ENCODE assay signal across 3 cellular contexts in genomic region chr7:117759950-117760640, GRCh38.
TF ChIP-seq lines count a peak whose summit lies in the region.

No MANE protein-coding gene starts in this region.

TF ChIP-seq in A549, 52 proteins besides CTCF, POLR2A, EP300 and RAD21 (continued from another document):
- TF ChIP-seq NFE2L2 (conservative IDR thresholded peaks at IDR 0.05; ENCODE audit: low read length) (0 out of 2 replicates have a peak, but pooled peaks have one; percentile 20), ESRRA (IDR thresholded peaks at IDR 0.05; ENCODE audit: borderline replicate concordance, low read length) (no peak), HOXB5 (CRISPR knock-in tag; IDR thresholded peaks at IDR 0.05) (no peak), CEBPB (IDR thresholded peaks at IDR 0.05) (no peak)

TF ChIP-seq in IMR-90, 13 proteins besides CTCF, POLR2A, EP300 and RAD21:
- TF ChIP-seq, protein P1, sequence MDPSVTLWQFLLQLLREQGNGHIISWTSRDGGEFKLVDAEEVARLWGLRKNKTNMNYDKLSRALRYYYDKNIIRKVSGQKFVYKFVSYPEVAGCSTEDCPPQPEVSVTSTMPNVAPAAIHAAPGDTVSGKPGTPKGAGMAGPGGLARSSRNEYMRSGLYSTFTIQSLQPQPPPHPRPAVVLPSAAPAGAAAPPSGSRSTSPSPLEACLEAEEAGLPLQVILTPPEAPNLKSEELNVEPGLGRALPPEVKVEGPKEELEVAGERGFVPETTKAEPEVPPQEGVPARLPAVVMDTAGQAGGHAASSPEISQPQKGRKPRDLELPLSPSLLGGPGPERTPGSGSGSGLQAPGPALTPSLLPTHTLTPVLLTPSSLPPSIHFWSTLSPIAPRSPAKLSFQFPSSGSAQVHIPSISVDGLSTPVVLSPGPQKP (IDR thresholded peaks at IDR 0.05; ENCODE audit: borderline replicate concordance, low read depth, low read length), result no peak
- no peak for TF ChIP-seq FOS (IDR thresholded peaks at IDR 0.05; ENCODE audit: low read depth, low read length)
- TF ChIP-seq, protein P2, sequence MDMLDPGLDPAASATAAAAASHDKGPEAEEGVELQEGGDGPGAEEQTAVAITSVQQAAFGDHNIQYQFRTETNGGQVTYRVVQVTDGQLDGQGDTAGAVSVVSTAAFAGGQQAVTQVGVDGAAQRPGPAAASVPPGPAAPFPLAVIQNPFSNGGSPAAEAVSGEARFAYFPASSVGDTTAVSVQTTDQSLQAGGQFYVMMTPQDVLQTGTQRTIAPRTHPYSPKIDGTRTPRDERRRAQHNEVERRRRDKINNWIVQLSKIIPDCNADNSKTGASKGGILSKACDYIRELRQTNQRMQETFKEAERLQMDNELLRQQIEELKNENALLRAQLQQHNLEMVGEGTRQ (IDR thresholded peaks at IDR 0.05; ENCODE audit: low read depth, low read length), result no peak
- TF ChIP-seq CEBPB (IDR thresholded peaks at IDR 0.05; ENCODE audit: low read depth, low read length), result no peak

TF ChIP-seq in K562, 482 proteins besides CTCF, POLR2A, EP300 and RAD21 (continued from another document and continues in another):
- TF ChIP-seq STAT5A (IDR thresholded peaks at IDR 0.05; ENCODE audit: borderline replicate concordance, low read length), result no peak
- TF ChIP-seq NRF1 (conservative IDR thresholded peaks at IDR 0.05 in 1 of 2, IDR thresholded peaks at IDR 0.05 in 1 of 2), result no peak
- TF ChIP-seq ZNF253 (CRISPR knock-in tag; conservative IDR thresholded peaks at IDR 0.05), result no peak
- peak; percentile 76 for TF ChIP-seq NFE2 (IDR thresholded peaks at IDR 0.05; ENCODE audit: low read depth)
- TF ChIP-seq TAF7 (tag; IDR thresholded peaks at IDR 0.05), result no peak
- no peak for TF ChIP-seq ELF4 (CRISPR knock-in tag; IDR thresholded peaks at IDR 0.05)
- no peak for TF ChIP-seq TCF3 (CRISPR knock-in tag; IDR thresholded peaks at IDR 0.05)
- TF ChIP-seq BACH1 (tag; IDR thresholded peaks at IDR 0.05), result no peak
- TF ChIP-seq, protein P3, sequence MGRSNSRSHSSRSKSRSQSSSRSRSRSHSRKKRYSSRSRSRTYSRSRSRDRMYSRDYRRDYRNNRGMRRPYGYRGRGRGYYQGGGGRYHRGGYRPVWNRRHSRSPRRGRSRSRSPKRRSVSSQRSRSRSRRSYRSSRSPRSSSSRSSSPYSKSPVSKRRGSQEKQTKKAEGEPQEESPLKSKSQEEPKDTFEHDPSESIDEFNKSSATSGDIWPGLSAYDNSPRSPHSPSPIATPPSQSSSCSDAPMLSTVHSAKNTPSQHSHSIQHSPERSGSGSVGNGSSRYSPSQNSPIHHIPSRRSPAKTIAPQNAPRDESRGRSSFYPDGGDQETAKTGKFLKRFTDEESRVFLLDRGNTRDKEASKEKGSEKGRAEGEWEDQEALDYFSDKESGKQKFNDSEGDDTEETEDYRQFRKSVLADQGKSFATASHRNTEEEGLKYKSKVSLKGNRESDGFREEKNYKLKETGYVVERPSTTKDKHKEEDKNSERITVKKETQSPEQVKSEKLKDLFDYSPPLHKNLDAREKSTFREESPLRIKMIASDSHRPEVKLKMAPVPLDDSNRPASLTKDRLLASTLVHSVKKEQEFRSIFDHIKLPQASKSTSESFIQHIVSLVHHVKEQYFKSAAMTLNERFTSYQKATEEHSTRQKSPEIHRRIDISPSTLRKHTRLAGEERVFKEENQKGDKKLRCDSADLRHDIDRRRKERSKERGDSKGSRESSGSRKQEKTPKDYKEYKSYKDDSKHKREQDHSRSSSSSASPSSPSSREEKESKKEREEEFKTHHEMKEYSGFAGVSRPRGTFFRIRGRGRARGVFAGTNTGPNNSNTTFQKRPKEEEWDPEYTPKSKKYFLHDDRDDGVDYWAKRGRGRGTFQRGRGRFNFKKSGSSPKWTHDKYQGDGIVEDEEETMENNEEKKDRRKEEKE (IDR thresholded peaks at IDR 0.05; ENCODE audit: borderline replicate concordance in 1 of 2, control insufficient read depth in 1 of 2, low read depth in 2 of 2, low read length in 1 of 2), result no peak
- 0 out of 2 replicates have a peak, but pooled peaks have one; percentile 28 for TF ChIP-seq BHLHE40 (IDR thresholded peaks at IDR 0.05; ENCODE audit: low read length)
- TF ChIP-seq RCOR1 (IDR thresholded peaks at IDR 0.05; ENCODE audit: borderline replicate concordance in 1 of 2, low read depth in 2 of 2, low read length in 2 of 2), result peak; percentile 6 to 69; a peak in 1 of 4 replicates
- peak; percentile 54 for TF ChIP-seq MAFG (tag; conservative IDR thresholded peaks at IDR 0.05)
- peak; percentile 40; the same call in 1 of the 2 replicates for TF ChIP-seq C11orf30 (IDR thresholded peaks at IDR 0.05; ENCODE audit: low read depth)
- TF ChIP-seq REST (CRISPR knock-in tag; IDR thresholded peaks at IDR 0.05; ENCODE audit: low read depth), result no peak
- no peak for TF ChIP-seq HMG20B (CRISPR knock-in tag; IDR thresholded peaks at IDR 0.05)
- TF ChIP-seq, protein P4, sequence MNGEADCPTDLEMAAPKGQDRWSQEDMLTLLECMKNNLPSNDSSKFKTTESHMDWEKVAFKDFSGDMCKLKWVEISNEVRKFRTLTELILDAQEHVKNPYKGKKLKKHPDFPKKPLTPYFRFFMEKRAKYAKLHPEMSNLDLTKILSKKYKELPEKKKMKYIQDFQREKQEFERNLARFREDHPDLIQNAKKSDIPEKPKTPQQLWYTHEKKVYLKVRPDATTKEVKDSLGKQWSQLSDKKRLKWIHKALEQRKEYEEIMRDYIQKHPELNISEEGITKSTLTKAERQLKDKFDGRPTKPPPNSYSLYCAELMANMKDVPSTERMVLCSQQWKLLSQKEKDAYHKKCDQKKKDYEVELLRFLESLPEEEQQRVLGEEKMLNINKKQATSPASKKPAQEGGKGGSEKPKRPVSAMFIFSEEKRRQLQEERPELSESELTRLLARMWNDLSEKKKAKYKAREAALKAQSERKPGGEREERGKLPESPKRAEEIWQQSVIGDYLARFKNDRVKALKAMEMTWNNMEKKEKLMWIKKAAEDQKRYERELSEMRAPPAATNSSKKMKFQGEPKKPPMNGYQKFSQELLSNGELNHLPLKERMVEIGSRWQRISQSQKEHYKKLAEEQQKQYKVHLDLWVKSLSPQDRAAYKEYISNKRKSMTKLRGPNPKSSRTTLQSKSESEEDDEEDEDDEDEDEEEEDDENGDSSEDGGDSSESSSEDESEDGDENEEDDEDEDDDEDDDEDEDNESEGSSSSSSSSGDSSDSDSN (IDR thresholded peaks at IDR 0.05; ENCODE audit: borderline replicate concordance in 1 of 2, low read depth in 2 of 2, low read length in 2 of 2), result no peak
- no peak for TF ChIP-seq CHD1 (IDR thresholded peaks at IDR 0.05; ENCODE audit: low read length)
- TF ChIP-seq, protein P5, sequence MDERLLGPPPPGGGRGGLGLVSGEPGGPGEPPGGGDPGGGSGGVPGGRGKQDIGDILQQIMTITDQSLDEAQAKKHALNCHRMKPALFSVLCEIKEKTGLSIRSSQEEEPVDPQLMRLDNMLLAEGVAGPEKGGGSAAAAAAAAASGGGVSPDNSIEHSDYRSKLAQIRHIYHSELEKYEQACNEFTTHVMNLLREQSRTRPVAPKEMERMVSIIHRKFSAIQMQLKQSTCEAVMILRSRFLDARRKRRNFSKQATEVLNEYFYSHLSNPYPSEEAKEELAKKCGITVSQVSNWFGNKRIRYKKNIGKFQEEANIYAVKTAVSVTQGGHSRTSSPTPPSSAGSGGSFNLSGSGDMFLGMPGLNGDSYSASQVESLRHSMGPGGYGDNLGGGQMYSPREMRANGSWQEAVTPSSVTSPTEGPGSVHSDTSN (CRISPR knock-in tag; IDR thresholded peaks at IDR 0.05; ENCODE audit: low read depth), result no peak
- TF ChIP-seq, protein P5 (tag; conservative IDR thresholded peaks at IDR 0.05; ENCODE audit: low read depth), result peak; percentile 76
- TF ChIP-seq HBP1 (CRISPR knock-in tag; IDR thresholded peaks at IDR 0.05), result no peak
- TF ChIP-seq FOSL1 (tag; conservative IDR thresholded peaks at IDR 0.05), result peak; percentile 47; the same call in 1 of the 2 replicates
- TF ChIP-seq KAT2B (IDR thresholded peaks at IDR 0.05; ENCODE audit: low read depth, low read length), result no peak
- TF ChIP-seq MEF2A (IDR thresholded peaks at IDR 0.05; ENCODE audit: control insufficient read depth, low read depth, low read length), result no peak
- TF ChIP-seq NFE2L1 (tag; IDR thresholded peaks at IDR 0.05; ENCODE audit: borderline replicate concordance, low read depth), result no peak
- no peak for TF ChIP-seq TARDBP (IDR thresholded peaks at IDR 0.05)
- no peak for TF ChIP-seq SIRT6 (IDR thresholded peaks at IDR 0.05; ENCODE audit: low read depth, low read length)
- no peak for TF ChIP-seq NFXL1 (CRISPR knock-in tag; IDR thresholded peaks at IDR 0.05)
- TF ChIP-seq HDGF (IDR thresholded peaks at IDR 0.05), result no peak
- no peak for TF ChIP-seq PHB (CRISPR knock-in tag; IDR thresholded peaks at IDR 0.05)
- TF ChIP-seq EZH2 (IDR thresholded peaks at IDR 0.05; ENCODE audit: borderline replicate concordance, low read depth, low read length), result no peak
- no peak for TF ChIP-seq SAFB (IDR thresholded peaks at IDR 0.05; ENCODE audit: borderline replicate concordance, low read depth, low read length)
- TF ChIP-seq MTA2 (IDR thresholded peaks at IDR 0.05; ENCODE audit: low read depth), result no peak
- no peak for TF ChIP-seq RBM22 (IDR thresholded peaks at IDR 0.05; ENCODE audit: low read depth, low read length, poor library complexity, severe bottlenecking)
- TF ChIP-seq PCBP1 (IDR thresholded peaks at IDR 0.05; ENCODE audit: low read depth, low read length, poor library complexity, severe bottlenecking), result no peak
- TF ChIP-seq ZMIZ1 (IDR thresholded peaks at IDR 0.05; ENCODE audit: low read depth in 2 of 2, low read length in 2 of 2), result no peak
- TF ChIP-seq TRIM24 (IDR thresholded peaks at IDR 0.05), result no peak
- no peak for TF ChIP-seq TCF7L2 (IDR thresholded peaks at IDR 0.05; ENCODE audit: low read depth, low read length)
- TF ChIP-seq RB1 (IDR thresholded peaks at IDR 0.05; ENCODE audit: low read depth), result no peak
- peak; percentile 46 for TF ChIP-seq MEIS2 (IDR thresholded peaks at IDR 0.05; ENCODE audit: partially characterized antibody)
- TF ChIP-seq ZKSCAN8 (CRISPR knock-in tag; IDR thresholded peaks at IDR 0.05), result no peak
